8 cellular contexts compared by ENCODE assay signal in the genomic region with DNA sequence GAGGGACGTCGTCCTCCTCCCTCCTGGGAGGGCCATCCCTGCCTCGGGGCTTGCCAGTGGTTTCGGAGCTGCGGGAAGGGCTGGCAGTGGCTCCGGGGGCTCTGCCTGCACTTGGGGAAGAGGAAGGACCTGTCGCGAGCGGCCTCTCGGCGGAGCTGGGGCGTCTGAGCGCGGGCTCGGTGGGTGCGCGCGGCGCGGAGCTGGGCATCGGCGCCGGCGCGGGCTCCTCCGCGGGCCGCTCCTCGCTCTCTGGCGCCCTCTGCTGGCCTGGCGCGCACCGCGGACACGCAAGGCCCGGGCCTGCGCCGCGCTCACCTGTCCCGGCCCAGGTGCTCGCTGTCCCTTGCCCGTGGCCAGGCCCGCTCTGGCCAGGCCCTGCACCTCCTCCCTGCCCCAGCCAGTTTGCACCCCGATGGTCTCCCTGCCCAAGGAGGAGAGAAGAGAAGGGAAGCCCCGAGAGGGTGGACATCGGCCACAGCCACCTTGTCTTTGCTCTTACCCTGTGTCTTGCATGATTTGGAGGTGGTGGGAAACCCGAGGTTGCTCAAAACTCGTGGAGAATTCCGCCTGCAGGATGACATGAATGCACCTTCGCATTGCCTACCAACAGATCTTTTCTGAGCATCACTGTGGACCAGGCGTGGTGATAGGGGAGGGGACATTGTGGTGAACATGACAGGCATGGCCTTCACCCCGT.
A peak's percentile ranks its signal among the peaks of the same experiment; 100 is the strongest.
DNase-seq lines count a peak whose midpoint lies in the region; ATAC-seq and TF ChIP-seq lines count a peak whose summit lies in the region.
"Not testable (repeated sequence)": the region's sequence is repeated elsewhere in the genome, so short reads cannot be mapped to it uniquely, and the experiment has no call there.

No MANE protein-coding gene starts in this region.

- H3K4ac ChIP-seq in IMR-90 (ENCODE audit: low read depth, low read length), result not testable (repeated sequence)

- CTCF ChIA-PET in IMR-90 (lab: Yijun Ruan, JAX); OCI-LY7 (lab: Charles Lee; ENCODE audit: unreplicated experiment): not testable (repeated sequence)
- CTCF ChIA-PET in activated CD8-positive, alpha-beta memory T cell treated with anti-CD3 and anti-CD28 coated beads, Interleukin-2, amount 10 ng/mL, durations not matched to agents 7 days and 5 days (lab: Charles Lee), result interaction anchor here (1.4 kb wide), 1 partner anchor 75 kb away, joined by 4 read pairs; no protein-coding TSS in a partner anchor

- not testable (repeated sequence) for H3K9me2 ChIP-seq in OCI-LY7 (ENCODE audit: insufficient read depth, low read length)

- peaks cover 38% of the 10 kb centered on the region for H3K27me3 Mint-ChIP-seq in activated CD8-positive, alpha-beta memory T cell treated with anti-CD3 and anti-CD28 coated beads, Interleukin-2, amount 10 ng/mL, durations not matched to agents 7 days and 5 days

- H2BK5ac ChIP-seq in IMR-90 (ENCODE audit: low read depth, low read length, poor library complexity, severe bottlenecking), result not testable (repeated sequence)

- H3K79me2 ChIP-seq in OCI-LY7 (ENCODE audit: insufficient read depth, low read depth, low read length), result not testable (repeated sequence)

- not testable (repeated sequence) for H4K91ac ChIP-seq in IMR-90 (ENCODE audit: insufficient read depth, low read depth, low read length)

- H3K4me2 ChIP-seq in IMR-90 (ENCODE audit: low read depth, low read length) (peak overlapping the region; percentile 93), OCI-LY7 (ENCODE audit: low read length) (peak overlapping the region; percentile 56)

- not testable (repeated sequence) for H2AK9ac ChIP-seq in IMR-90 (replicated peaks; ENCODE audit: low read depth, low read length, poor library complexity)

- peak; percentile 56 for TF ChIP-seq RAD21 in IMR-90 (IDR thresholded peaks at IDR 0.05; ENCODE audit: low read length)

- H3K9me3 ChIP-seq in IMR-90 (ENCODE audit: control insufficient read depth, insufficient read depth, low read length); OCI-LY7 (ENCODE audit: low read length): not testable (repeated sequence)

- H3K79me1 ChIP-seq in IMR-90 (ENCODE audit: low read depth in 1 of 2, low read length in 2 of 2), result not testable (repeated sequence)

- peak overlapping the region; percentile 92 for H2AFZ ChIP-seq in IMR-90 (replicated peaks; ENCODE audit: low read length, poor library complexity)
- H2AFZ ChIP-seq in OCI-LY7 (ENCODE audit: low read length), result not testable (repeated sequence)

- H2BK15ac ChIP-seq in IMR-90 (ENCODE audit: low read depth, low read length), result not testable (repeated sequence)

- not testable (repeated sequence) for TF ChIP-seq POLR2A in IMR-90 (IDR thresholded peaks at IDR 0.05; ENCODE audit: low read depth, low read length)

- H3K56ac ChIP-seq in IMR-90 (ENCODE audit: extremely low read depth, insufficient read depth, low read length), result not testable (repeated sequence)

- H3K23ac ChIP-seq in IMR-90 (ENCODE audit: low read depth, low read length), result not testable (repeated sequence)

- not testable (repeated sequence) for H2BK20ac ChIP-seq in IMR-90 (ENCODE audit: low read depth, low read length)

- not testable (repeated sequence) for H3K27ac Mint-ChIP-seq in activated CD8-positive, alpha-beta memory T cell treated with anti-CD3 and anti-CD28 coated beads, Interleukin-2, amount 10 ng/mL, durations not matched to agents 7 days and 5 days

- dilution Hi-C loops in IMR-90 (cut with HindIII; ENCODE audit: low sequenced_read_pairs, unreplicated experiment), result not testable (repeated sequence)

- BruUV-seq in IMR-90 (replicated peaks; lab: Mats Ljungman, UMichigan); OCI-LY7 (replicated peaks; lab: Mats Ljungman, UMichigan): not testable (repeated sequence)

- peak; percentile 72 for ATAC-seq in IMR-90 (ENCODE audit: low read depth)
- ATAC-seq in activated CD8-positive, alpha-beta memory T cell treated with anti-CD3 and anti-CD28 coated beads, Interleukin-2, amount 10 ng/mL, durations not matched to agents 7 days and 5 days, result peak; percentile 94

- in situ Hi-C loops in Caki2 (cut with HindIII; ENCODE audit: low pct_unique_long_range_greater_than_20kb, low sequenced_read_pairs), result not testable (repeated sequence)
- in situ Hi-C loops in IMR-90 (cut with MboI; ENCODE audit: low sequenced_read_pairs), result loop anchor here (25.0 kb wide), 1 partner anchor 120 kb away; no protein-coding TSS in a partner anchor

- not testable (repeated sequence) for H3K27ac ChIP-seq in IMR-90 (ENCODE audit: insufficient read depth, low read length); OCI-LY7 (ENCODE audit: low read depth, low read length, poor library complexity, severe bottlenecking)

- not testable (repeated sequence) for H4K20me1 ChIP-seq in IMR-90 (ENCODE audit: insufficient read depth, low read length); OCI-LY7 (ENCODE audit: insufficient read depth, low read length)

- H3K4me1 Mint-ChIP-seq in activated CD8-positive, alpha-beta memory T cell treated with anti-CD3 and anti-CD28 coated beads, Interleukin-2, amount 10 ng/mL, durations not matched to agents 7 days and 5 days, result not testable (repeated sequence)

- H3K9me3 Mint-ChIP-seq in activated CD8-positive, alpha-beta memory T cell treated with anti-CD3 and anti-CD28 coated beads, Interleukin-2, amount 10 ng/mL, durations not matched to agents 7 days and 5 days (ENCODE audit: low read depth), result not testable (repeated sequence)

- intact Hi-C loops in IMR-90 (cut with micrococcal nuclease), result not testable (repeated sequence)
- intact Hi-C loops in OCI-LY7 (cut with micrococcal nuclease; ENCODE audit: unreplicated experiment), result loop anchor here (10.0 kb wide), 1 partner anchor 123 kb away; no protein-coding TSS in a partner anchor

- H3K4me3 ChIP-seq in IMR-90 (ENCODE audit: insufficient read depth, low read depth, low read length) (peak overlapping the region; percentile 52), OCI-LY7 (ENCODE audit: low read depth, low read length, poor library complexity, severe bottlenecking) (peak overlapping the region; percentile 48), iPS-11a (ENCODE audit: low read depth, low read length) (peak overlapping the region; percentile 43)

- H4K8ac ChIP-seq in IMR-90 (ENCODE audit: low read depth in 2 of 2, low read length in 2 of 2), result not testable (repeated sequence)

- H3K18ac ChIP-seq in IMR-90 (ENCODE audit: low read depth, low read length), result not testable (repeated sequence)

- H3K14ac ChIP-seq in IMR-90 (replicated peaks; ENCODE audit: low read depth, low read length), result not testable (repeated sequence)

- POLR2A ChIA-PET in IMR-90 (lab: Charles Lee; ENCODE audit: unreplicated experiment); OCI-LY7 (lab: Charles Lee): not testable (repeated sequence)

- H3K36me3 Mint-ChIP-seq in activated CD8-positive, alpha-beta memory T cell treated with anti-CD3 and anti-CD28 coated beads, Interleukin-2, amount 10 ng/mL, durations not matched to agents 7 days and 5 days, result not testable (repeated sequence)

- not testable (repeated sequence) for H3K36me3 ChIP-seq in IMR-90 (ENCODE audit: control insufficient read depth, insufficient read depth, low read length); OCI-LY7 (ENCODE audit: insufficient read depth, low read length)

- not testable (repeated sequence) for H2BK120ac ChIP-seq in IMR-90 (ENCODE audit: low read depth, low read length)

- H3K9me1 ChIP-seq in IMR-90 (ENCODE audit: insufficient read depth, low read length), result not testable (repeated sequence)

- not testable (repeated sequence) for H3K4me3 Mint-ChIP-seq in activated CD8-positive, alpha-beta memory T cell treated with anti-CD3 and anti-CD28 coated beads, Interleukin-2, amount 10 ng/mL, durations not matched to agents 7 days and 5 days

- H2AK5ac ChIP-seq in IMR-90 (ENCODE audit: low read depth, low read length), result not testable (repeated sequence)

- H4K5ac ChIP-seq in IMR-90 (ENCODE audit: low read depth, low read length), result not testable (repeated sequence)

- DNase-seq in Caki2 (ENCODE audit: low read depth) (peak; percentile 42), IMR-90 (peak; percentile 13), OCI-LY7 (ENCODE audit: low spot score) (peak; percentile 54), cerebellum (ENCODE audit: low spot score) (peak; percentile 79), pons (ENCODE audit: low spot score) (peak; percentile 4)
- peak; percentile 59 for DNase-seq in activated CD8-positive, alpha-beta memory T cell treated with anti-CD3 and anti-CD28 coated beads, Interleukin-2, amount 10 ng/mL, durations not matched to agents 7 days and 5 days
- peak; percentile 34 to 73 (median 52) for DNase-seq in stimulated activated naive CD4-positive, alpha-beta T cell (lab: John Stamatoyannopoulos, UW)

- 12% methylated on average over 14 of the region's 52 CpGs; no CpG with 5 or more reads in 1 of the 2 experiments for WGBS in IMR-90 (ENCODE audit: extremely low coverage in 2 of 2, insufficient read length in 1 of 2), 2 experiments

- H3K4me1 ChIP-seq in IMR-90 (ENCODE audit: control insufficient read depth, insufficient read depth, low read length); OCI-LY7 (ENCODE audit: insufficient read depth, low read length, poor library complexity, severe bottlenecking): not testable (repeated sequence)

- not testable (repeated sequence) for H3K9ac ChIP-seq in IMR-90 (ENCODE audit: low read depth, low read length)

- TF ChIP-seq CTCF in IMR-90 (conservative IDR thresholded peaks at IDR 0.05; ENCODE audit: low read depth, low read length), result peak; percentile 74
- peak; percentile 72 for TF ChIP-seq CTCF in OCI-LY7 (conservative IDR thresholded peaks at IDR 0.05; ENCODE audit: low read length)

- H3K27me3 ChIP-seq in IMR-90 (ENCODE audit: control insufficient read depth, insufficient read depth, low read length), result not testable (repeated sequence)

TF ChIP-seq in IMR-90, 13 proteins besides CTCF, POLR2A, EP300 and RAD21:
- peak; percentile 63 for TF ChIP-seq SMC3 (IDR thresholded peaks at IDR 0.05; ENCODE audit: low read depth, low read length)

Comparison
In these comparisons a context has a peak if more than half of its experiments do, and no peak if none do; other contexts are left out.
1. DNase-seq: peak in every context shown above with its lines; median percentile 79 in cerebellum; 59 in activated CD8-positive, alpha-beta memory T cell treated with anti-CD3 and anti-CD28 coated beads, Interleukin-2, amount 10 ng/mL, durations not matched to agents 7 days and 5 days; 54 in OCI-LY7; 52 in stimulated activated naive CD4-positive, alpha-beta T cell; 42 in Caki2; 13 in IMR-90; 4 in pons.